Comparison of ENCODE assay signal across 22 cellular contexts in genomic region chr4:141797966-141798365, GRCh38.
DNase-seq lines count a peak whose midpoint lies in the region; ATAC-seq, FAIRE-seq and TF ChIP-seq lines count a peak whose summit lies in the region.
"Had no signal": no experiment of that assay in that cellular context is flagged by ENCODE, and none has a peak within 500 bp of the region (broad histone marks: within the 10 kb centered on the region; RNA-seq: fewer than 3 reads in every experiment).

No MANE protein-coding gene starts in this region.

- no peaks in the 10 kb centered on the region for H3K36me3 Mint-ChIP-seq in T-helper 17 cell (ENCODE audit: low read depth)
- H3K36me3 Mint-ChIP-seq: CD8-positive, alpha-beta memory T cell had no signal

- ATAC-seq in foreskin keratinocyte (peak; percentile 38), T-helper 17 cell (no peak)
- ATAC-seq in stimulated activated naive CD8-positive, alpha-beta T cell treated with anti-CD3 and anti-CD28 coated beads, Interleukin-15, Interleukin-2, amounts not matched to agents 100 U/mL and 50 U/mL, for 24 hours = no peak
- ATAC-seq: Right ventricle myocardium inferior had no signal

- H3K27me3 Mint-ChIP-seq in T-helper 17 cell = peaks cover 16% of the 10 kb centered on the region

- no peak overlapping the region for H3K27ac Mint-ChIP-seq in T-helper 17 cell
- H3K27ac Mint-ChIP-seq: CD8-positive, alpha-beta memory T cell; H9 had no signal

- no peak for FAIRE-seq in bronchial epithelial cell (lab: Jason Lieb, UNC)
- FAIRE-seq: GM19239, RCC 7860 had no signal

- no peaks in the 10 kb centered on the region for H3K4me1 Mint-ChIP-seq in T-helper 17 cell
- H3K4me1 Mint-ChIP-seq: CD8-positive, alpha-beta memory T cell; H9 had no signal

- no peak overlapping the region for H3K4me3 Mint-ChIP-seq in T-helper 17 cell
- H3K4me3 Mint-ChIP-seq: CD8-positive, alpha-beta memory T cell; H9 had no signal

- H3K36me3 ChIP-seq in bronchial epithelial cell (ENCODE audit: control insufficient read depth, insufficient read depth, low read length) = no peaks in the 10 kb centered on the region
- H3K36me3 ChIP-seq: SJSA1 had no signal

- no peak overlapping the region for H3K4me3 ChIP-seq in bronchial epithelial cell (ENCODE audit: low read depth, low read length)
- H3K4me3 ChIP-seq: SJSA1 had no signal

- H3K27me3 ChIP-seq in bronchial epithelial cell (ENCODE audit: control insufficient read depth, insufficient read depth, low read length) = no peaks in the 10 kb centered on the region
- no peaks in the 10 kb centered on the region for H3K27me3 ChIP-seq in foreskin keratinocyte
- H3K27me3 ChIP-seq: SJSA1 had no signal

- no peak overlapping the region for H3K27ac ChIP-seq in foreskin keratinocyte
- H3K27ac ChIP-seq: C4-2B, HL-60, SJSA1 had no signal

- DNase-seq in EL = peak; percentile 45
- DNase-seq in M059J (ENCODE audit: low read depth) = peak; percentile 6
- peak; percentile 22 for DNase-seq in bronchial epithelial cell (ENCODE audit: low read depth)
- no peak for DNase-seq in foreskin keratinocyte
- DNase-seq in cerebellar nuclear complex (lab: John Stamatoyannopoulos, UW) = no peak
- no peak for DNase-seq in kidney glomerular epithelial cell (lab: John Stamatoyannopoulos, UW)
- DNase-seq in stimulated activated naive CD8-positive, alpha-beta T cell treated with anti-CD3 and anti-CD28 coated beads, Interleukin-15, Interleukin-2, amounts not matched to agents 100 U/mL and 50 U/mL, for 24 hours = no peak
- DNase-seq in T-helper 17 cell = no peak
- DNase-seq: CD8-positive, alpha-beta memory T cell; H9; KG1; MV-4-11; NCI-H1694 treated with DMSO at 0.1 percent for 48 hours; NCI-H2081 treated with DMSO at 0.1 percent for 48 hours; NCI-H446; NCI-H526 had no signal

- H3K9me3 ChIP-seq in T-helper 17 cell (ENCODE audit: control insufficient read depth, low read length, poor library complexity, severe bottlenecking) = no peaks in the 10 kb centered on the region
- H3K9me3 ChIP-seq: SJSA1 had no signal

- TF ChIP-seq CTCF in bronchial epithelial cell (IDR thresholded peaks at IDR 0.05; ENCODE audit: insufficient read depth, low read length, severe bottlenecking) (no peak), foreskin keratinocyte (conservative IDR thresholded peaks at IDR 0.05) (no peak)

- no peaks in the 10 kb centered on the region for H3K4me1 ChIP-seq in foreskin keratinocyte

Comparison
In these comparisons a context has a peak if more than half of its experiments do, and no peak if none do; other contexts are left out.
1. DNase-seq: peak in EL (single experiment), M059J (single experiment) and bronchial epithelial cell (single experiment); none in foreskin keratinocyte (0 of 2), cerebellar nuclear complex (0 of 2), kidney glomerular epithelial cell (single experiment), stimulated activated naive CD8-positive, alpha-beta T cell treated with anti-CD3 and anti-CD28 coated beads, Interleukin-15, Interleukin-2, amounts not matched to agents 100 U/mL and 50 U/mL, for 24 hours (single experiment) and T-helper 17 cell (0 of 3).